11 cellular contexts compared by ENCODE assay signal in the genomic region with DNA sequence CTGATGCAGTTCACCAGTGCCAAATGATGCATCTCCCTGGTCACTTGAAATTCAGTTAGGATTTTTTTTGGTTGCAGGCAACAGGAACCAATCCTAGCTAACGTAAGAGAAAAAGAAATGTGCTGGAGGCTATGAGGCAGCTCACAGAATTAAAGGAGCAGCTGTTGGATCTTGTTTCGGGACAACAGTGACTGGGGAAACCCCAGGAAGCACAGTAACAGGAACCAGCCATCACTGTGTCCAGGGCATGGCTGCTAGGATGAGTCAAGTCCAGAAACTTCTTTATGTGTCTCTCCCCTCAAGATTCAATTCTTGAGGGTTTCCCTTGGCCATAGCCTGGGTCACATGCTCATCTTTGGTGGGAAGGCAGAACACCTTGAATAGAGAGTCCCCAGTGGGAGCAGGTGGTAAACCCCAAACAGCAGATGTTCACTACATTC.
DNase-seq lines count a peak whose midpoint lies in the region; ATAC-seq and TF ChIP-seq lines count a peak whose summit lies in the region.
"Had no signal": no experiment of that assay in that cellular context is flagged by ENCODE, and none has a peak within 500 bp of the region (broad histone marks: within the 10 kb centered on the region; RNA-seq: fewer than 3 reads in every experiment).

No MANE protein-coding gene starts in this region.

- H3K4me1 Mint-ChIP-seq in activated T-cell treated with anti-CD3 and anti-CD28 coated beads, Interleukin-2, amount 50 U/mL, for 24 hours (ENCODE audit: low read depth), result peaks cover 34% of the 10 kb centered on the region
- H3K4me1 Mint-ChIP-seq in stimulated activated memory B cell treated with anti-CD40 and anti-IgM and Interleukin-4, amounts not matched to agents 10 μg/mL and 1 μg/mL and 100 μg/mL, for 72 hours, result peaks cover 34% of the 10 kb centered on the region

- no peaks in the 10 kb centered on the region for H3K9me3 Mint-ChIP-seq in activated T-cell treated with anti-CD3 and anti-CD28 coated beads, Interleukin-2, amount 50 U/mL, for 24 hours
- no peaks in the 10 kb centered on the region for H3K9me3 Mint-ChIP-seq in stimulated activated memory B cell treated with anti-CD40 and anti-IgM and Interleukin-4, amounts not matched to agents 10 μg/mL and 1 μg/mL and 100 μg/mL, for 72 hours

- H3K27ac Mint-ChIP-seq in activated T-cell treated with anti-CD3 and anti-CD28 coated beads, Interleukin-2, amount 50 U/mL, for 24 hours, result peak overlapping the region; percentile 63
- H3K27ac Mint-ChIP-seq in stimulated activated memory B cell treated with anti-CD40 and anti-IgM and Interleukin-4, amounts not matched to agents 10 μg/mL and 1 μg/mL and 100 μg/mL, for 72 hours, result peak overlapping the region; percentile 54
- H3K27ac Mint-ChIP-seq: B cell had no signal

- DNase-seq in activated T-cell treated with anti-CD3 and anti-CD28 coated beads, Interleukin-2, amount 50 U/mL, for 24 hours, result no peak
- DNase-seq in activated T-cell treated with anti-CD3 and anti-CD28 coated beads, Interleukin-2, amount 50 U/mL, for 1 hour, result no peak
- DNase-seq in RWPE2 (ENCODE audit: low spot score) (no peak), putamen (ENCODE audit: low spot score) (no peak), SIG-M5 (lab: John Stamatoyannopoulos, UW) (no peak), cortex of kidney (lab: John Stamatoyannopoulos, UW) (no peak)
- DNase-seq: stimulated activated CD4-positive, alpha-beta T cell treated with anti-CD3 and anti-CD28 coated beads, Interleukin-12 subunit alpha, Interleukin-12 subunit beta, amount 100 ng/mL, for 4 hours had no signal

- peak overlapping the region; percentile 2 for H3K27ac ChIP-seq in RWPE2 (ENCODE audit: poor library complexity, severe bottlenecking)

- no peaks in the 10 kb centered on the region for H3K27me3 ChIP-seq in RWPE2 (ENCODE audit: insufficient read depth, poor library complexity, severe bottlenecking)

- H3K4me3 Mint-ChIP-seq in activated T-cell treated with anti-CD3 and anti-CD28 coated beads, Interleukin-2, amount 50 U/mL, for 24 hours, result no peak overlapping the region
- H3K4me3 Mint-ChIP-seq in stimulated activated memory B cell treated with anti-CD40 and anti-IgM and Interleukin-4, amounts not matched to agents 10 μg/mL and 1 μg/mL and 100 μg/mL, for 72 hours, result no peak overlapping the region
- H3K4me3 Mint-ChIP-seq: B cell had no signal

- H3K9me3 ChIP-seq in RWPE2 (ENCODE audit: severe bottlenecking), result no peaks in the 10 kb centered on the region

- no peaks in the 10 kb centered on the region for H3K36me3 Mint-ChIP-seq in activated T-cell treated with anti-CD3 and anti-CD28 coated beads, Interleukin-2, amount 50 U/mL, for 24 hours (ENCODE audit: low read depth)
- no peaks in the 10 kb centered on the region for H3K36me3 Mint-ChIP-seq in stimulated activated memory B cell treated with anti-CD40 and anti-IgM and Interleukin-4, amounts not matched to agents 10 μg/mL and 1 μg/mL and 100 μg/mL, for 72 hours

- no peaks in the 10 kb centered on the region for H3K27me3 Mint-ChIP-seq in activated T-cell treated with anti-CD3 and anti-CD28 coated beads, Interleukin-2, amount 50 U/mL, for 24 hours
- H3K27me3 Mint-ChIP-seq in stimulated activated memory B cell treated with anti-CD40 and anti-IgM and Interleukin-4, amounts not matched to agents 10 μg/mL and 1 μg/mL and 100 μg/mL, for 72 hours, result no peaks in the 10 kb centered on the region
- H3K27me3 Mint-ChIP-seq: B cell had no signal

- TF ChIP-seq CTCF in RWPE2 (IDR thresholded peaks at IDR 0.05; ENCODE audit: poor library complexity, severe bottlenecking), result no peak

- H3K36me3 ChIP-seq in RWPE2 (ENCODE audit: low read depth), result no peaks in the 10 kb centered on the region

- ATAC-seq in HG02623 (IDR thresholded peaks at IDR 0.05; ENCODE audit: unreplicated experiment), result peak; percentile 80
- ATAC-seq in RWPE2 (ENCODE audit: low read depth), result peak; percentile 86
- peak; percentile 89 for ATAC-seq in stimulated activated memory B cell treated with anti-CD40 and anti-IgM and Interleukin-4, amounts not matched to agents 10 μg/mL and 1 μg/mL and 100 μg/mL, for 72 hours

- no peak overlapping the region for H3K4me3 ChIP-seq in RWPE2 (ENCODE audit: severe bottlenecking)
- H3K4me3 ChIP-seq: K562 had no signal

- H3K4me1 ChIP-seq in RWPE2 (ENCODE audit: insufficient read depth, poor library complexity, severe bottlenecking), result peaks cover 6% of the 10 kb centered on the region
